Comparison of ENCODE assay signal across 1 cellular context in genomic region chr11:12876988-12877387, GRCh38.
TF ChIP-seq lines count a peak whose summit lies in the region.

No MANE protein-coding gene starts in this region.

TF ChIP-seq in K562, 482 proteins besides CTCF, POLR2A, EP300 and RAD21 (continued from another document and continues in another):
- no peak for TF ChIP-seq USF2 (CRISPR knock-in tag; IDR thresholded peaks at IDR 0.05)
- TF ChIP-seq KDM1A (IDR thresholded peaks at IDR 0.05), result 0 out of 4 replicates have a peak, but pooled peaks of 1 of the 2 experiments have one; percentile 16
- TF ChIP-seq ZEB2 (IDR thresholded peaks at IDR 0.05), result no peak
- TF ChIP-seq STAT5B (CRISPR knock-in tag; IDR thresholded peaks at IDR 0.05), result no peak
- no peak for TF ChIP-seq SIRT6 (IDR thresholded peaks at IDR 0.05; ENCODE audit: low read depth, low read length)
- no peak for TF ChIP-seq SRSF9 (IDR thresholded peaks at IDR 0.05; ENCODE audit: borderline replicate concordance, low read depth, low read length)
- TF ChIP-seq HDAC8 (tag; IDR thresholded peaks at IDR 0.05), result no peak
- TF ChIP-seq PBX2 (CRISPR knock-in tag; IDR thresholded peaks at IDR 0.05; ENCODE audit: low read depth), result no peak
- 0 out of 2 replicates have a peak, but pooled peaks have one; percentile 20 for TF ChIP-seq PBX2 (tag; conservative IDR thresholded peaks at IDR 0.05; ENCODE audit: low read depth)
- TF ChIP-seq FOS (IDR thresholded peaks at IDR 0.05; ENCODE audit: extremely low read depth, insufficient read length), result peak; percentile 27
- TF ChIP-seq U2AF1 (optimal IDR thresholded peaks at IDR 0.05; ENCODE audit: low read depth, low read length), result no peak
- TF ChIP-seq MCM5 (IDR thresholded peaks at IDR 0.05; ENCODE audit: low read depth), result no peak
- peak in 1 of 2 experiments; percentile 75; a peak in 2 of 4 replicates for TF ChIP-seq TEAD1 (CRISPR knock-in tag; IDR thresholded peaks at IDR 0.05)
- no peak for TF ChIP-seq FOXM1 (IDR thresholded peaks at IDR 0.05; ENCODE audit: low read depth)
- TF ChIP-seq FOXM1 (CRISPR knock-in tag; IDR thresholded peaks at IDR 0.05; ENCODE audit: low read depth), result no peak
- 0 out of 4 replicates have a peak, but pooled peaks of 1 of the 2 experiments have one; percentile 12 for TF ChIP-seq TBL1XR1 (IDR thresholded peaks at IDR 0.05; ENCODE audit: low read length in 2 of 2)
- TF ChIP-seq CLOCK (CRISPR knock-in tag; IDR thresholded peaks at IDR 0.05; ENCODE audit: borderline replicate concordance), result no peak
- peak; percentile 92 for TF ChIP-seq FOSL1 (tag; conservative IDR thresholded peaks at IDR 0.05)
- TF ChIP-seq ZNF609 (CRISPR knock-in tag; IDR thresholded peaks at IDR 0.05; ENCODE audit: borderline replicate concordance), result no peak
- no peak for TF ChIP-seq TFE3 (CRISPR knock-in tag; IDR thresholded peaks at IDR 0.05)
- no peak for TF ChIP-seq GABPB2 (CRISPR knock-in tag; conservative IDR thresholded peaks at IDR 0.05)
- no peak for TF ChIP-seq E2F5 (CRISPR knock-in tag; IDR thresholded peaks at IDR 0.05)
- TF ChIP-seq BMI1 (IDR thresholded peaks at IDR 0.05; ENCODE audit: low read length), result no peak
- no peak for TF ChIP-seq RERE (CRISPR knock-in tag; IDR thresholded peaks at IDR 0.05; ENCODE audit: borderline replicate concordance)
- no peak for TF ChIP-seq PHB2 (IDR thresholded peaks at IDR 0.05; ENCODE audit: low read depth)
- no peak for TF ChIP-seq IRF1 (CRISPR knock-in tag; IDR thresholded peaks at IDR 0.05; ENCODE audit: borderline replicate concordance)
- TF ChIP-seq CREB3L1 (IDR thresholded peaks at IDR 0.05; ENCODE audit: borderline replicate concordance, low read depth), result no peak
- no peak for TF ChIP-seq ZNF384 (IDR thresholded peaks at IDR 0.05; ENCODE audit: low read depth, low read length)
- TF ChIP-seq BACH1 (tag; IDR thresholded peaks at IDR 0.05), result no peak
- no peak for TF ChIP-seq CGGBP1 (CRISPR knock-in tag; IDR thresholded peaks at IDR 0.05)
- TF ChIP-seq WHSC1 (IDR thresholded peaks at IDR 0.05; ENCODE audit: low read length), result no peak
- no peak for TF ChIP-seq PTBP1 (IDR thresholded peaks at IDR 0.05; ENCODE audit: low read depth, low read length)
- peak; percentile 44; the same call in 1 of the 2 replicates for TF ChIP-seq HMBOX1 (IDR thresholded peaks at IDR 0.05)
- no peak for TF ChIP-seq U2AF2 (optimal IDR thresholded peaks at IDR 0.05; ENCODE audit: low read depth, low read length)
